Comparison of ENCODE assay signal across 20 cellular contexts in the genomic region with DNA sequence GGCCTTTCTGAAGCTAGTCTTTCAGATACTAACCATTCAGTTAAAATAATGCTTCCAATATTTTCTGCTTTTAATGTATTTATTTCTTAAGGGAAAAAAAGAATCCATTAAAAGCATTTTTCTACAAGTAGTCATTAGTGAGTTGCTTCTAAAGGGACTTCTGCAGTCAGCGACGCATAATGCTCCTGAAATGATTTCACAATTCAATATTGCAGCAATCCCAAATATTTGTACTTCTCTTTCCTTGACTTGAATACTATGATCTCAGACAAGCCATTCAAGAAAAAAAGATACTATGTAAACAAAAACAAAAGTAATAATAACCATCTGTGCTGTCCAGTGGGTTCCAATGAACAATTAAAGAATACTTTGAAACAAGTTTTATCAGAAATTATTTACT.
DNase-seq lines count a peak whose midpoint lies in the region; ATAC-seq and TF ChIP-seq lines count a peak whose summit lies in the region.
"Had no signal": no experiment of that assay in that cellular context is flagged by ENCODE, and none has a peak within 500 bp of the region (broad histone marks: within the 10 kb centered on the region; RNA-seq: fewer than 3 reads in every experiment).

No MANE protein-coding gene starts in this region.

- intact Hi-C loops in activated T-helper 2 cell treated with anti-CD3 and anti-CD28 coated beads, Interferon-gamma antibody, Interleukin-2, Interleukin-4, amounts not matched to agents 10 μg/mL and 5 μg/mL and 100 μg/mL, durations not matched to agents 14 hours and 24 hours and 36 hours (cut with micrococcal nuclease) = no loop called here

- H3K4me3 ChIP-seq in AG09309 (ENCODE audit: control insufficient read depth, low read depth, low read length) = no peak overlapping the region
- no peak overlapping the region for H3K4me3 ChIP-seq in choroid plexus epithelial cell (ENCODE audit: low read depth, low read length)
- H3K4me3 ChIP-seq in BE2C (ENCODE audit: low read depth, low read length) = no peak overlapping the region
- H3K4me3 ChIP-seq: coronary artery, uterus had no signal

- no peaks in the 10 kb centered on the region for H3K27me3 Mint-ChIP-seq in activated T-helper 2 cell treated with anti-CD3 and anti-CD28 coated beads, Interferon-gamma antibody, Interleukin-2, Interleukin-4, amounts not matched to agents 10 μg/mL and 5 μg/mL and 100 μg/mL, durations not matched to agents 14 hours and 24 hours and 36 hours (ENCODE audit: low read depth)
- H3K27me3 Mint-ChIP-seq: CD8-positive, alpha-beta memory T cell; progenitor cell of endocrine pancreas had no signal

- ATAC-seq in left lobe of liver = peak; percentile 37
- no peak for ATAC-seq in HG03097 (IDR thresholded peaks at IDR 0.05; ENCODE audit: low FRiP score, unreplicated experiment)

- no peaks in the 10 kb centered on the region for H3K4me1 ChIP-seq in BE2C
- H3K4me1 ChIP-seq: uterus had no signal

- no peaks in the 10 kb centered on the region for H3K36me3 Mint-ChIP-seq in activated T-helper 2 cell treated with anti-CD3 and anti-CD28 coated beads, Interferon-gamma antibody, Interleukin-2, Interleukin-4, amounts not matched to agents 10 μg/mL and 5 μg/mL and 100 μg/mL, durations not matched to agents 14 hours and 24 hours and 36 hours (ENCODE audit: low read depth)
- H3K36me3 Mint-ChIP-seq: CD8-positive, alpha-beta memory T cell had no signal

- DNase-seq in AG09309 (ENCODE audit: low read depth) (peak; percentile 23), HCEC 1CT (peak; percentile 57), choroid plexus epithelial cell (ENCODE audit: low read depth) (peak; percentile 69), left lobe of liver (ENCODE audit: low spot score) (no peak), BE2C (no peak)
- DNase-seq in activated T-helper 2 cell treated with anti-CD3 and anti-CD28 coated beads, Interferon-gamma antibody, Interleukin-2, Interleukin-4, amounts not matched to agents 10 μg/mL and 5 μg/mL and 100 μg/mL, durations not matched to agents 14 hours and 24 hours and 36 hours (ENCODE audit: low spot score) = no peak
- DNase-seq in activated CD8-positive, alpha-beta memory T cell treated with anti-CD3 and anti-CD28 coated beads, Interleukin-2, amount 50 U/mL, for 48 hours = no peak
- DNase-seq: activated CD4-positive, alpha-beta T cell treated with anti-CD3 and anti-CD28 coated beads, Interleukin-2, amount 50 U/mL, for 4 hours; activated naive CD4-positive, alpha-beta T cell treated with anti-CD3 and anti-CD28 coated beads for 36 hours; CD8-positive, alpha-beta memory T cell; DMS79; midbrain; NCI-H1417; NCI-H526 treated with DMSO at 0.1 percent for 48 hours; SHP77; uterus had no signal

- no peaks in the 10 kb centered on the region for H3K36me3 ChIP-seq in BE2C
- H3K36me3 ChIP-seq: uterus had no signal

- no peaks in the 10 kb centered on the region for H3K9me3 ChIP-seq in BE2C
- H3K9me3 ChIP-seq: uterus had no signal

- H3K9me3 Mint-ChIP-seq in activated T-helper 2 cell treated with anti-CD3 and anti-CD28 coated beads, Interferon-gamma antibody, Interleukin-2, Interleukin-4, amounts not matched to agents 10 μg/mL and 5 μg/mL and 100 μg/mL, durations not matched to agents 14 hours and 24 hours and 36 hours = no peaks in the 10 kb centered on the region
- H3K9me3 Mint-ChIP-seq: activated naive CD4-positive, alpha-beta T cell treated with anti-CD3 and anti-CD28 coated beads for 36 hours; T-helper 1 cell treated with Interleukin-12 subunit alpha and Interleukin-12 subunit beta and Interleukin-4 antibody, amounts not matched to agents 30 μg/mL and 1 μg/mL, for 36 hours had no signal

- TF ChIP-seq CTCF in AG09309 (IDR thresholded peaks at IDR 0.05; ENCODE audit: control insufficient read depth, insufficient read depth, low read depth, low read length, missing control alignments) (no peak), choroid plexus epithelial cell (conservative IDR thresholded peaks at IDR 0.05; ENCODE audit: low read depth, low read length) (no peak), BE2C (IDR thresholded peaks at IDR 0.05; ENCODE audit: low read depth, low read length) (no peak)

- H3K27me3 ChIP-seq in BE2C = peaks cover 6% of the 10 kb centered on the region
- H3K27me3 ChIP-seq: uterus had no signal

- no peak overlapping the region for H3K4me3 Mint-ChIP-seq in activated T-helper 2 cell treated with anti-CD3 and anti-CD28 coated beads, Interferon-gamma antibody, Interleukin-2, Interleukin-4, amounts not matched to agents 10 μg/mL and 5 μg/mL and 100 μg/mL, durations not matched to agents 14 hours and 24 hours and 36 hours (ENCODE audit: low read depth)
- H3K4me3 Mint-ChIP-seq: activated naive CD4-positive, alpha-beta T cell treated with anti-CD3 and anti-CD28 coated beads for 36 hours; T-helper 1 cell treated with Interleukin-12 subunit alpha and Interleukin-12 subunit beta and Interleukin-4 antibody, amounts not matched to agents 30 μg/mL and 1 μg/mL, for 36 hours had no signal

- no peaks in the 10 kb centered on the region for H3K4me1 Mint-ChIP-seq in activated T-helper 2 cell treated with anti-CD3 and anti-CD28 coated beads, Interferon-gamma antibody, Interleukin-2, Interleukin-4, amounts not matched to agents 10 μg/mL and 5 μg/mL and 100 μg/mL, durations not matched to agents 14 hours and 24 hours and 36 hours (ENCODE audit: low read depth)
- H3K4me1 Mint-ChIP-seq: CD8-positive, alpha-beta memory T cell had no signal

- H3K27ac Mint-ChIP-seq in activated T-helper 2 cell treated with anti-CD3 and anti-CD28 coated beads, Interferon-gamma antibody, Interleukin-2, Interleukin-4, amounts not matched to agents 10 μg/mL and 5 μg/mL and 100 μg/mL, durations not matched to agents 14 hours and 24 hours and 36 hours = no peak overlapping the region
- H3K27ac Mint-ChIP-seq: activated naive CD4-positive, alpha-beta T cell treated with anti-CD3 and anti-CD28 coated beads for 36 hours; CD8-positive, alpha-beta memory T cell; progenitor cell of endocrine pancreas; T-helper 1 cell treated with Interleukin-12 subunit alpha and Interleukin-12 subunit beta and Interleukin-4 antibody, amounts not matched to agents 30 μg/mL and 1 μg/mL, for 36 hours had no signal

Comparison
In these comparisons a context has a peak if more than half of its experiments do, and no peak if none do; other contexts are left out.
1. DNase-seq: peak in AG09309 (single experiment), HCEC 1CT (single experiment) and choroid plexus epithelial cell (single experiment); none in left lobe of liver (single experiment), BE2C (single experiment), activated T-helper 2 cell treated with anti-CD3 and anti-CD28 coated beads, Interferon-gamma antibody, Interleukin-2, Interleukin-4, amounts not matched to agents 10 μg/mL and 5 μg/mL and 100 μg/mL, durations not matched to agents 14 hours and 24 hours and 36 hours (single experiment) and activated CD8-positive, alpha-beta memory T cell treated with anti-CD3 and anti-CD28 coated beads, Interleukin-2, amount 50 U/mL, for 48 hours (single experiment).